ENCODE assay signal across 15 cellular contexts in the genomic region with DNA sequence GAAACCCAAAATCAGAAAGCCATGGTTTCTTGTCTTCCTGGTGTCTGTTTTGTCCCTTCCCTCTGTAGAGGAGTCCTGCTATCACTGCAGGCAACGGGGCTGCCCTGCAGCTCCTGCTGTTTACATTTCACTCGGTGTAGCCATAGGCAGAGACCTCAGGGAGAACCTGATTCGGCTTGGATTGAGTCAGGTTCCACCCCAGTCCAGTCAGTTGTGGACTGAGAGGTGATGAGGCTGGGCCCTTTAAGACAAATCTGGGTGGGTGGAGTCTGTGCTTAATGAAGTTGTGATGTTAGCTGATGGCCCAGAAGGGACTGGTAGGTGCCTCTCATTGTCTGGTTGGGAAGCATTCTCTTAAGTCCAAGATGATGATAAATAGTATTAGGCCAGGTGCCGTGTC. TPM values are rescaled to one million over a fixed set of nuclear protein-coding genes. Genes with fewer than 3 reads are reported as not detected.
DNase-seq lines count a peak whose midpoint lies in the region; ATAC-seq and TF ChIP-seq lines count a peak whose summit lies in the region.
"Had no signal": no experiment of that assay in that cellular context is flagged by ENCODE, and none has a peak within 500 bp of the region (broad histone marks: within the 10 kb centered on the region; RNA-seq: fewer than 3 reads in every experiment).

No MANE protein-coding gene starts in this region.

- DNase-seq in HCT116 (ENCODE audit: low read depth, low spot score) (no peak), endothelial cell (ENCODE audit: low spot score) (no peak), activated gamma-delta T cell treated with Interleukin-2 at 50 U/mL for 16 hours (no peak), ureter (ENCODE audit: low spot score) (no peak), HuH-7 (ENCODE audit: low spot score) (no peak)
- DNase-seq: aorta; BE2C; erythroblast; H7; NCI-H187 treated with DMSO at 0.1 percent for 48 hours; stimulated activated CD4-positive, alpha-beta T cell treated with anti-CD3 and anti-CD28 coated beads, Interleukin-1b, Interleukin-23, amount 100 ng/mL, for 48 hours; substantia nigra had no signal

- peaks cover 84% of the 10 kb centered on the region for H3K79me2 ChIP-seq in HCT116 (ENCODE audit: insufficient read depth, low read length)

- intact Hi-C loops in HCT116 (cut with micrococcal nuclease): no loop called here

- RAD21 ChIA-PET in HCT116 (lab: Charles Lee; ENCODE audit: low non-redundant PET in 1 of 2, low total read pairs in 2 of 2, uncharacterized antibody in 2 of 2, unreplicated experiment in 2 of 2): no interaction called here

- H3K4me2 ChIP-seq in HCT116 (ENCODE audit: low read length): no peak overlapping the region

- no peaks in the 10 kb centered on the region for H3K9me2 ChIP-seq in HCT116 (ENCODE audit: insufficient read depth)

- H3K27me3 ChIP-seq in HCT116 (ENCODE audit: insufficient read depth, low read length): no peaks in the 10 kb centered on the region
- H3K27me3 ChIP-seq: BE2C had no signal

- no peaks in the 10 kb centered on the region for H3K9me3 ChIP-seq in HCT116 (ENCODE audit: control insufficient read depth in 1 of 2, insufficient read depth in 1 of 2, low read depth in 1 of 2, low read length in 2 of 2)
- H3K9me3 ChIP-seq: BE2C had no signal

- H3K4me1 ChIP-seq in HCT116 (ENCODE audit: control insufficient read depth in 1 of 2, insufficient read depth in 2 of 2, low read length in 2 of 2): peaks cover 46 to 88% of the 10 kb centered on the region in 2 experiments

- H3K4me3 Mint-ChIP-seq in endothelial cell (ENCODE audit: unreplicated experiment): no peak overlapping the region
- H3K4me3 Mint-ChIP-seq in nephron: no peak overlapping the region

- ATAC-seq in HCT116 (peak; percentile 26; the same call in 1 of the 2 replicates), HG03439 (IDR thresholded peaks at IDR 0.05; ENCODE audit: unreplicated experiment) (no peak)

- no peaks in the 10 kb centered on the region for H3K36me3 ChIP-seq in HCT116 (ENCODE audit: control insufficient read depth in 1 of 2, insufficient read depth in 2 of 2, low read length in 2 of 2)
- H3K36me3 ChIP-seq: BE2C had no signal

- no peaks in the 10 kb centered on the region; the same call in 1 of the 2 replicates for H4K20me1 ChIP-seq in HCT116 (ENCODE audit: insufficient read depth)

- CTCF ChIA-PET in HCT116 (lab: Charles Lee): no interaction called here

- no peak for TF ChIP-seq POLR2A in HCT116 (IDR thresholded peaks at IDR 0.05; ENCODE audit: borderline replicate concordance, extremely low read depth, insufficient read depth, insufficient read length)

- H3K36me3 Mint-ChIP-seq in endothelial cell (ENCODE audit: low read depth, unreplicated experiment): peaks cover 3% of the 10 kb centered on the region
- H3K36me3 Mint-ChIP-seq in nephron (ENCODE audit: low read depth): no peaks in the 10 kb centered on the region

- H3K27me3 Mint-ChIP-seq in endothelial cell (ENCODE audit: unreplicated experiment): peaks cover 6% of the 10 kb centered on the region
- peaks cover 6% of the 10 kb centered on the region for H3K27me3 Mint-ChIP-seq in nephron (ENCODE audit: low read depth)

- no peak overlapping the region for H3K4me3 ChIP-seq in HCT116 (replicated peaks in 1 of 2; ENCODE audit: low read depth in 1 of 2, low read length in 2 of 2)

- peak overlapping the region; percentile 84 for H3K27ac ChIP-seq in 22Rv1
- H3K27ac ChIP-seq in HCT116 (ENCODE audit: low read depth, low read length): no peak overlapping the region

- TF ChIP-seq CTCF in 22Rv1 (IDR thresholded peaks at IDR 0.05) (no peak), HCT116 (IDR thresholded peaks at IDR 0.05 in 2 of 3, conservative IDR thresholded peaks at IDR 0.05 in 1 of 3; ENCODE audit: borderline replicate concordance in 1 of 3, insufficient read depth in 1 of 3, low read depth in 2 of 3, low read length in 2 of 3) (no peak), endothelial cell (IDR thresholded peaks at IDR 0.05; ENCODE audit: unreplicated experiment) (no peak), nephron (IDR thresholded peaks at IDR 0.05; ENCODE audit: unreplicated experiment in 3 of 3) (no peak)

- peak overlapping the region; percentile 91 for H3K27ac Mint-ChIP-seq in endothelial cell (ENCODE audit: unreplicated experiment)
- peak overlapping the region in 2 of 3 experiments; percentile 60 to 70 for H3K27ac Mint-ChIP-seq in nephron

- no peak overlapping the region for H2AFZ ChIP-seq in HCT116 (ENCODE audit: low read depth, low read length, poor library complexity, severe bottlenecking)

- POLR2A ChIA-PET in HCT116 (lab: Charles Lee): no interaction called here

- TF ChIP-seq RAD21 in HCT116 (IDR thresholded peaks at IDR 0.05; ENCODE audit: low read depth): no peak

- no TSS peak for BruUV-seq in HCT116 (replicated peaks; lab: Mats Ljungman, UMichigan)

- H3K9ac ChIP-seq in HCT116 (ENCODE audit: low read length): 0 out of 2 replicates have a peak overlapping the region, but pooled peaks have one; percentile 4

- H3K9me3 Mint-ChIP-seq in endothelial cell (ENCODE audit: unreplicated experiment) (no peaks in the 10 kb centered on the region), nephron (no peaks in the 10 kb centered on the region)

- H3K4me1 Mint-ChIP-seq in endothelial cell (ENCODE audit: unreplicated experiment) (peaks cover 61% of the 10 kb centered on the region), nephron (peaks cover 58% of the 10 kb centered on the region)

TF ChIP-seq in HCT116, 20 proteins besides CTCF, POLR2A, EP300 and RAD21:
- TF ChIP-seq FOSL1 (IDR thresholded peaks at IDR 0.05; ENCODE audit: low read depth) (no peak), CBX3 (IDR thresholded peaks at IDR 0.05; ENCODE audit: low read depth) (no peak), SRF (IDR thresholded peaks at IDR 0.05; ENCODE audit: low read depth) (no peak), EGR1 (IDR thresholded peaks at IDR 0.05; ENCODE audit: low read depth) (no peak), ZFX (IDR thresholded peaks at IDR 0.05) (no peak), YY1 (IDR thresholded peaks at IDR 0.05; ENCODE audit: extremely low read depth, insufficient replicate concordance, low read depth, low read length) (no peak), EZH2 (IDR thresholded peaks at IDR 0.05) (no peak), TCF7L2 (IDR thresholded peaks at IDR 0.05; ENCODE audit: borderline replicate concordance, extremely low read depth, insufficient read depth, insufficient read length) (no peak), CEBPB (IDR thresholded peaks at IDR 0.05; ENCODE audit: low read depth) (no peak), SIN3A (IDR thresholded peaks at IDR 0.05; ENCODE audit: low read depth) (no peak)
- TF ChIP-seq, protein P1, sequence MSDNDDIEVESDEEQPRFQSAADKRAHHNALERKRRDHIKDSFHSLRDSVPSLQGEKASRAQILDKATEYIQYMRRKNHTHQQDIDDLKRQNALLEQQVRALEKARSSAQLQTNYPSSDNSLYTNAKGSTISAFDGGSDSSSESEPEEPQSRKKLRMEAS (IDR thresholded peaks at IDR 0.05): no peak
- TF ChIP-seq, protein P2, sequence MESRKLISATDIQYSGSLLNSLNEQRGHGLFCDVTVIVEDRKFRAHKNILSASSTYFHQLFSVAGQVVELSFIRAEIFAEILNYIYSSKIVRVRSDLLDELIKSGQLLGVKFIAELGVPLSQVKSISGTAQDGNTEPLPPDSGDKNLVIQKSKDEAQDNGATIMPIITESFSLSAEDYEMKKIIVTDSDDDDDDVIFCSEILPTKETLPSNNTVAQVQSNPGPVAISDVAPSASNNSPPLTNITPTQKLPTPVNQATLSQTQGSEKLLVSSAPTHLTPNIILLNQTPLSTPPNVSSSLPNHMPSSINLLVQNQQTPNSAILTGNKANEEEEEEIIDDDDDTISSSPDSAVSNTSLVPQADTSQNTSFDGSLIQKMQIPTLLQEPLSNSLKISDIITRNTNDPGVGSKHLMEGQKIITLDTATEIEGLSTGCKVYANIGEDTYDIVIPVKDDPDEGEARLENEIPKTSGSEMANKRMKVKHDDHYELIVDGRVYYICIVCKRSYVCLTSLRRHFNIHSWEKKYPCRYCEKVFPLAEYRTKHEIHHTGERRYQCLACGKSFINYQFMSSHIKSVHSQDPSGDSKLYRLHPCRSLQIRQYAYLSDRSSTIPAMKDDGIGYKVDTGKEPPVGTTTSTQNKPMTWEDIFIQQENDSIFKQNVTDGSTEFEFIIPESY (IDR thresholded peaks at IDR 0.05; ENCODE audit: extremely low read depth, insufficient replicate concordance, low read length): no peak
- TF ChIP-seq, protein P3, sequence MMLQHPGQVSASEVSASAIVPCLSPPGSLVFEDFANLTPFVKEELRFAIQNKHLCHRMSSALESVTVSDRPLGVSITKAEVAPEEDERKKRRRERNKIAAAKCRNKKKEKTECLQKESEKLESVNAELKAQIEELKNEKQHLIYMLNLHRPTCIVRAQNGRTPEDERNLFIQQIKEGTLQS (IDR thresholded peaks at IDR 0.05): no peak

RNA-seq across cellular contexts. Expression of a gene that starts 35.7 kb away (rescaled TPM):
- 116 TPM for total RNA-seq in HCT116 (2021; ENCODE audit: unreplicated experiment)
- 149 and 179 TPM in 2 replicates for polyA plus RNA-seq in HCT116 (2012)
- total RNA-seq in endothelial cell (ENCODE audit: unreplicated experiment): 216 TPM
- total RNA-seq in ureter: 303 TPM
